In genomic region chr3:52831500-52832301, GRCh38 we compare ENCODE assay signal across 7 cellular contexts. TPM values are rescaled to one million over a fixed set of nuclear protein-coding genes. Genes with fewer than 3 reads are reported as not detected.
DNase-seq lines count a peak whose midpoint lies in the region; ATAC-seq and TF ChIP-seq lines count a peak whose summit lies in the region.

No MANE protein-coding gene starts in this region.

- H3K36me3 ChIP-seq in gastroesophageal sphincter: peaks cover 0 to 30% of the 10 kb centered on the region in 2 donors
- H3K36me3 ChIP-seq in suprapubic skin: peaks cover 12% of the 10 kb centered on the region

- H3K4me1 ChIP-seq in gastroesophageal sphincter (peaks cover 0 to 48% (median 18%) of the 10 kb centered on the region in 3 donors), suprapubic skin (peaks cover 27% of the 10 kb centered on the region)

- H3K27ac ChIP-seq in gastroesophageal sphincter: peak overlapping the region in 3 of 4 donors; percentile 35 to 54 (median 43)
- H3K27ac ChIP-seq in suprapubic skin: peak overlapping the region; percentile 48

- TF ChIP-seq EP300 in gastroesophageal sphincter (IDR thresholded peaks at IDR 0.05) (no peak), suprapubic skin (IDR thresholded peaks at IDR 0.05) (no peak)

- DNase-seq in HS-27A (ENCODE audit: low read depth) (peak; percentile 85), suprapubic skin (ENCODE audit: low spot score in 2 of 2) (peak in 1 of 2 donors; percentile 78), cortex of kidney (lab: John Stamatoyannopoulos, UW) (no peak), midbrain (lab: John Stamatoyannopoulos, UW) (no peak)

- TF ChIP-seq POLR2A in gastroesophageal sphincter (IDR thresholded peaks at IDR 0.05): no peak
- no peak for TF ChIP-seq POLR2A in suprapubic skin (IDR thresholded peaks at IDR 0.05)

- 5 to 72% methylated on average over 3 to 4 of the region's 21 CpGs for WGBS in gastroesophageal sphincter (ENCODE audit: low coverage in 1 of 2), 2 donors
- WGBS in suprapubic skin: 30% methylated on average over 11 of the region's 21 CpGs

- H3K27me3 ChIP-seq in gastroesophageal sphincter (no peaks in the 10 kb centered on the region), suprapubic skin (no peaks in the 10 kb centered on the region)

- no peak overlapping the region for H3K4me3 ChIP-seq in gastroesophageal sphincter
- no peak overlapping the region for H3K4me3 ChIP-seq in suprapubic skin

- H3K9me3 ChIP-seq in gastroesophageal sphincter (no peaks in the 10 kb centered on the region), suprapubic skin (no peaks in the 10 kb centered on the region)

- ATAC-seq in SK-N-SH treated with all-trans-retinoic acid at 6 μM for 48 hours (peak; percentile 87), gastroesophageal sphincter (peak; percentile 46), HG02588 (IDR thresholded peaks at IDR 0.05; ENCODE audit: unreplicated experiment) (no peak)

- no peak for TF ChIP-seq CTCF in gastroesophageal sphincter (IDR thresholded peaks at IDR 0.05)
- no peak for TF ChIP-seq CTCF in suprapubic skin (IDR thresholded peaks at IDR 0.05)

TF ChIP-seq in SK-N-SH treated with all-trans-retinoic acid at 6 μM for 48 hours, 23 proteins besides CTCF, POLR2A, EP300 and RAD21:
- TF ChIP-seq ZFP30 (CRISPR knock-in tag; IDR thresholded peaks at IDR 0.05) (no peak), ESRRG (CRISPR knock-in tag; IDR thresholded peaks at IDR 0.05) (no peak), BACH2 (CRISPR knock-in tag; IDR thresholded peaks at IDR 0.05; ENCODE audit: borderline replicate concordance) (no peak), ISL1 (CRISPR knock-in tag; IDR thresholded peaks at IDR 0.05) (no peak), OSR1 (CRISPR knock-in tag; IDR thresholded peaks at IDR 0.05) (no peak), TCF4 (CRISPR knock-in tag; IDR thresholded peaks at IDR 0.05; ENCODE audit: borderline replicate concordance) (no peak), CSRNP3 (CRISPR knock-in tag; IDR thresholded peaks at IDR 0.05) (no peak), ZNF565 (CRISPR knock-in tag; conservative IDR thresholded peaks at IDR 0.05; ENCODE audit: low read depth) (no peak), RARB (CRISPR knock-in tag; IDR thresholded peaks at IDR 0.05) (no peak), SNAI2 (CRISPR knock-in tag; IDR thresholded peaks at IDR 0.05) (no peak), ZC3H10 (CRISPR knock-in tag; IDR thresholded peaks at IDR 0.05) (no peak), TOX (CRISPR knock-in tag; IDR thresholded peaks at IDR 0.05; ENCODE audit: borderline replicate concordance) (no peak), ZNF8 (CRISPR knock-in tag; IDR thresholded peaks at IDR 0.05) (no peak), GLIS3 (CRISPR knock-in tag; IDR thresholded peaks at IDR 0.05) (no peak), CSDC2 (CRISPR knock-in tag; IDR thresholded peaks at IDR 0.05) (no peak), PPARA (CRISPR knock-in tag; IDR thresholded peaks at IDR 0.05; ENCODE audit: borderline replicate concordance) (no peak)
- TF ChIP-seq, protein P1, sequence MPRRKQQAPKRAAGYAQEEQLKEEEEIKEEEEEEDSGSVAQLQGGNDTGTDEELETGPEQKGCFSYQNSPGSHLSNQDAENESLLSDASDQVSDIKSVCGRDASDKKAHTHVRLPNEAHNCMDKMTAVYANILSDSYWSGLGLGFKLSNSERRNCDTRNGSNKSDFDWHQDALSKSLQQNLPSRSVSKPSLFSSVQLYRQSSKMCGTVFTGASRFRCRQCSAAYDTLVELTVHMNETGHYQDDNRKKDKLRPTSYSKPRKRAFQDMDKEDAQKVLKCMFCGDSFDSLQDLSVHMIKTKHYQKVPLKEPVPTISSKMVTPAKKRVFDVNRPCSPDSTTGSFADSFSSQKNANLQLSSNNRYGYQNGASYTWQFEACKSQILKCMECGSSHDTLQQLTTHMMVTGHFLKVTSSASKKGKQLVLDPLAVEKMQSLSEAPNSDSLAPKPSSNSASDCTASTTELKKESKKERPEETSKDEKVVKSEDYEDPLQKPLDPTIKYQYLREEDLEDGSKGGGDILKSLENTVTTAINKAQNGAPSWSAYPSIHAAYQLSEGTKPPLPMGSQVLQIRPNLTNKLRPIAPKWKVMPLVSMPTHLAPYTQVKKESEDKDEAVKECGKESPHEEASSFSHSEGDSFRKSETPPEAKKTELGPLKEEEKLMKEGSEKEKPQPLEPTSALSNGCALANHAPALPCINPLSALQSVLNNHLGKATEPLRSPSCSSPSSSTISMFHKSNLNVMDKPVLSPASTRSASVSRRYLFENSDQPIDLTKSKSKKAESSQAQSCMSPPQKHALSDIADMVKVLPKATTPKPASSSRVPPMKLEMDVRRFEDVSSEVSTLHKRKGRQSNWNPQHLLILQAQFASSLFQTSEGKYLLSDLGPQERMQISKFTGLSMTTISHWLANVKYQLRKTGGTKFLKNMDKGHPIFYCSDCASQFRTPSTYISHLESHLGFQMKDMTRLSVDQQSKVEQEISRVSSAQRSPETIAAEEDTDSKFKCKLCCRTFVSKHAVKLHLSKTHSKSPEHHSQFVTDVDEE (CRISPR knock-in tag; IDR thresholded peaks at IDR 0.05): no peak
- TF ChIP-seq, protein P2, sequence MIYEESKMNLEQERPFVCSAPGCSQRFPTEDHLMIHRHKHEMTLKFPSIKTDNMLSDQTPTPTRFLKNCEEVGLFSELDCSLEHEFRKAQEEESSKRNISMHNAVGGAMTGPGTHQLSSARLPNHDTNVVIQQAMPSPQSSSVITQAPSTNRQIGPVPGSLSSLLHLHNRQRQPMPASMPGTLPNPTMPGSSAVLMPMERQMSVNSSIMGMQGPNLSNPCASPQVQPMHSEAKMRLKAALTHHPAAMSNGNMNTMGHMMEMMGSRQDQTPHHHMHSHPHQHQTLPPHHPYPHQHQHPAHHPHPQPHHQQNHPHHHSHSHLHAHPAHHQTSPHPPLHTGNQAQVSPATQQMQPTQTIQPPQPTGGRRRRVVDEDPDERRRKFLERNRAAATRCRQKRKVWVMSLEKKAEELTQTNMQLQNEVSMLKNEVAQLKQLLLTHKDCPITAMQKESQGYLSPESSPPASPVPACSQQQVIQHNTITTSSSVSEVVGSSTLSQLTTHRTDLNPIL (CRISPR knock-in tag; IDR thresholded peaks at IDR 0.05; ENCODE audit: low read depth): no peak
- TF ChIP-seq, protein P3, sequence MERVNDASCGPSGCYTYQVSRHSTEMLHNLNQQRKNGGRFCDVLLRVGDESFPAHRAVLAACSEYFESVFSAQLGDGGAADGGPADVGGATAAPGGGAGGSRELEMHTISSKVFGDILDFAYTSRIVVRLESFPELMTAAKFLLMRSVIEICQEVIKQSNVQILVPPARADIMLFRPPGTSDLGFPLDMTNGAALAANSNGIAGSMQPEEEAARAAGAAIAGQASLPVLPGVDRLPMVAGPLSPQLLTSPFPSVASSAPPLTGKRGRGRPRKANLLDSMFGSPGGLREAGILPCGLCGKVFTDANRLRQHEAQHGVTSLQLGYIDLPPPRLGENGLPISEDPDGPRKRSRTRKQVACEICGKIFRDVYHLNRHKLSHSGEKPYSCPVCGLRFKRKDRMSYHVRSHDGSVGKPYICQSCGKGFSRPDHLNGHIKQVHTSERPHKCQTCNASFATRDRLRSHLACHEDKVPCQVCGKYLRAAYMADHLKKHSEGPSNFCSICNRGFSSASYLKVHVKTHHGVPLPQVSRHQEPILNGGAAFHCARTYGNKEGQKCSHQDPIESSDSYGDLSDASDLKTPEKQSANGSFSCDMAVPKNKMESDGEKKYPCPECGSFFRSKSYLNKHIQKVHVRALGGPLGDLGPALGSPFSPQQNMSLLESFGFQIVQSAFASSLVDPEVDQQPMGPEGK (CRISPR knock-in tag; IDR thresholded peaks at IDR 0.05; ENCODE audit: borderline replicate concordance): no peak
TF ChIP-seq in SK-N-SH treated with all-trans-retinoic acid at 6 μM for 48 hours: peak in this region for 0.

RNA-seq across cellular contexts. Expression of gene ITIH4, which starts 1.2 kb away (rescaled TPM):
- 1 to 10 TPM; 1.2 to 7.0 (median 3.4) TPM for total RNA-seq in gastroesophageal sphincter
- total RNA-seq in suprapubic skin: 10 to 100 TPM in 1 of 4 donors, 1 to 10 TPM in 3; 2.1 to 12.2 (median 4.6) TPM

RNA-seq across cellular contexts. Expression of gene MUSTN1, which starts 3.1 kb away (rescaled TPM):
- total RNA-seq in gastroesophageal sphincter: 10 to 100 TPM in 3 of 4 donors, 1 to 10 TPM in 1; 8.6 to 20.9 (median 16.6) TPM
- total RNA-seq in suprapubic skin: 10 to 100 TPM in 2 of 4 donors, 1 to 10 TPM in 2; 1.6 to 14.5 (median 8.3) TPM

RNA-seq across cellular contexts. Expression of gene ITIH3, which starts 37.1 kb away (rescaled TPM):
- 1 to 10 TPM in 1 of 4 donors, under 1 TPM in 2, not detected in 1; 0.27 to 9.7 (median 0.89) TPM for total RNA-seq in gastroesophageal sphincter
- 1 to 10 TPM in 2 of 4 donors, under 1 TPM in 2; 0.18 to 5.6 (median 1.2) TPM for total RNA-seq in suprapubic skin

RNA-seq across cellular contexts. Expression of gene ITIH1, which starts 54.3 kb away (rescaled TPM):
- not detected for total RNA-seq in gastroesophageal sphincter
- total RNA-seq in suprapubic skin: 1 to 10 TPM in 1 of 4 donors, not detected in 3; 1.5 TPM
